Comparison of ENCODE assay signal across 16 cellular contexts in genomic region chr13:75479102-75479501, GRCh38. TPM values are rescaled to one million over a fixed set of nuclear protein-coding genes. Genes with fewer than 3 reads are reported as not detected.
DNase-seq lines count a peak whose midpoint lies in the region; ATAC-seq and TF ChIP-seq lines count a peak whose summit lies in the region.
"Had no signal": no experiment of that assay in that cellular context is flagged by ENCODE, and none has a peak within 500 bp of the region (broad histone marks: within the 10 kb centered on the region; RNA-seq: fewer than 3 reads in every experiment).

No MANE protein-coding gene starts in this region.

- H3K36me3 Mint-ChIP-seq in activated CD4-positive, alpha-beta T cell treated with anti-CD3 and anti-CD28 coated beads for 36 hours (ENCODE audit: low read depth): no peaks in the 10 kb centered on the region
- H3K36me3 Mint-ChIP-seq: activated naive CD4-positive, alpha-beta T cell treated with anti-CD3 and anti-CD28 coated beads, Interleukin-2, amount 10 ng/mL, durations not matched to agents 7 days and 5 days had no signal

- BruUV-seq in PC-3 (replicated peaks; lab: Mats Ljungman, UMichigan): no TSS peak

- H3K4me1 ChIP-seq in BLaER1 (peaks cover 24% of the 10 kb centered on the region), PC-3 (ENCODE audit: insufficient read depth, low read length) (peaks cover 30% of the 10 kb centered on the region), lower lobe of right lung (peaks cover 25% of the 10 kb centered on the region)
- H3K4me1 ChIP-seq: uterus had no signal

- peaks cover 50% of the 10 kb centered on the region for H3K79me2 ChIP-seq in PC-3 (ENCODE audit: low read length)

- H3K4me3 Mint-ChIP-seq in activated CD4-positive, alpha-beta T cell treated with anti-CD3 and anti-CD28 coated beads for 36 hours: no peak overlapping the region
- H3K4me3 Mint-ChIP-seq: activated B cell treated with CpG ODN at 0.5 μM for 24 hours; activated naive CD4-positive, alpha-beta T cell treated with anti-CD3 and anti-CD28 coated beads, Interleukin-2, amount 10 ng/mL, durations not matched to agents 7 days and 5 days had no signal

- H3K4me3 ChIP-seq in BLaER1 (peak overlapping the region; percentile 93), PC-3 (ENCODE audit: low read length) (peak overlapping the region; percentile 77), lower lobe of right lung (peak overlapping the region; percentile 88)

- POLR2A ChIA-PET in PC-3 (lab: Charles Lee; ENCODE audit: unreplicated experiment): interaction anchor here (0.6 kb wide), 1 partner anchor 55 kb away, joined by 3 read pairs; no protein-coding TSS in a partner anchor
- POLR2A ChIA-PET in activated CD4-positive, alpha-beta T cell treated with anti-CD3 and anti-CD28 coated beads for 36 hours (lab: Charles Lee): no interaction called here

- H3K27me3 Mint-ChIP-seq in activated CD4-positive, alpha-beta T cell treated with anti-CD3 and anti-CD28 coated beads for 36 hours: peaks cover 32% of the 10 kb centered on the region

- H3K27ac Mint-ChIP-seq in activated CD4-positive, alpha-beta T cell treated with anti-CD3 and anti-CD28 coated beads for 36 hours: no peak overlapping the region
- H3K27ac Mint-ChIP-seq: activated B cell treated with CpG ODN at 0.5 μM for 24 hours; activated naive CD4-positive, alpha-beta T cell treated with anti-CD3 and anti-CD28 coated beads, Interleukin-2, amount 10 ng/mL, durations not matched to agents 7 days and 5 days; CD14-positive monocyte had no signal

- DNase-seq in DMS79 (lab: John Stamatoyannopoulos, UW) (peak; percentile 74), PC-3 (peak; percentile 65), lower lobe of right lung (no peak), GM20000 (ENCODE audit: low spot score) (no peak)
- no peak for DNase-seq in activated CD4-positive, alpha-beta T cell treated with anti-CD3 and anti-CD28 coated beads for 36 hours
- DNase-seq in stimulated activated CD4-positive, alpha-beta T cell treated with anti-CD3 and anti-CD28 coated beads, Interleukin-2, amount 100 ng/mL, for 24 hours: no peak
- DNase-seq: activated B cell treated with CpG ODN at 0.5 μM for 24 hours; activated naive CD4-positive, alpha-beta T cell treated with anti-CD3 and anti-CD28 coated beads, Interleukin-2, amount 10 ng/mL, durations not matched to agents 7 days and 5 days; central memory CD4-positive, alpha-beta T cell; NCI-H2081 treated with DMSO at 0.1 percent for 48 hours; stimulated activated naive CD4-positive, alpha-beta T cell treated with Interleukin-2 at 50 U/mL for 16 hours; SW 1271; uterus had no signal

- H3K9ac ChIP-seq in BLaER1 (no peak overlapping the region; the same call in 1 of the 2 replicates), PC-3 (ENCODE audit: low read length) (peak overlapping the region; percentile 83)

- CTCF ChIA-PET in PC-3 (lab: Charles Lee): no interaction called here
- CTCF ChIA-PET in activated CD4-positive, alpha-beta T cell treated with anti-CD3 and anti-CD28 coated beads for 36 hours (lab: Charles Lee): interaction anchor here (0.8 to 0.9 kb wide), 2 partner anchors 10 to 54 kb away, joined by 3 read pairs; no protein-coding TSS in a partner anchor

- ATAC-seq in PC-3 (peak; percentile 1; the same call in 1 of the 2 replicates), lower lobe of right lung (no peak), HG02852 (IDR thresholded peaks at IDR 0.05; ENCODE audit: unreplicated experiment) (no peak)
- ATAC-seq in activated CD4-positive, alpha-beta T cell treated with anti-CD3 and anti-CD28 coated beads for 36 hours: no peak

- H3K9me3 ChIP-seq in BLaER1 (peaks cover 10% of the 10 kb centered on the region; the same call in 1 of the 2 replicates), PC-3 (ENCODE audit: low read length) (no peaks in the 10 kb centered on the region), lower lobe of right lung (no peaks in the 10 kb centered on the region)
- H3K9me3 ChIP-seq: uterus had no signal

- intact Hi-C loops in PC-3 (cut with micrococcal nuclease): loop anchor here (2.0 kb wide), 1 partner anchor 22 kb away; no protein-coding TSS in a partner anchor
- intact Hi-C loops in lower lobe of right lung (cut with DNase I): loop anchor here (10.0 kb wide), 1 partner anchor 104 kb away; no protein-coding TSS in a partner anchor
- intact Hi-C loops in activated CD4-positive, alpha-beta T cell treated with anti-CD3 and anti-CD28 coated beads for 36 hours (cut with DNase I, micrococcal nuclease): no loop called here

- TF ChIP-seq CTCF in PC-3 (conservative IDR thresholded peaks at IDR 0.05; ENCODE audit: low read depth, low read length): no peak
- TF ChIP-seq CTCF in lower lobe of right lung (IDR thresholded peaks at IDR 0.05): no peak
- TF ChIP-seq CTCF in GM20000 (IDR thresholded peaks at IDR 0.05; ENCODE audit: extremely low read depth, missing control alignments): no peak

- no peak overlapping the region for H2AFZ ChIP-seq in PC-3 (ENCODE audit: low read length)

- H3K9me3 Mint-ChIP-seq in activated CD4-positive, alpha-beta T cell treated with anti-CD3 and anti-CD28 coated beads for 36 hours (ENCODE audit: low read depth): no peaks in the 10 kb centered on the region
- H3K9me3 Mint-ChIP-seq: activated B cell treated with CpG ODN at 0.5 μM for 24 hours; activated naive CD4-positive, alpha-beta T cell treated with anti-CD3 and anti-CD28 coated beads, Interleukin-2, amount 10 ng/mL, durations not matched to agents 7 days and 5 days had no signal

- peaks cover 7% of the 10 kb centered on the region for H3K4me1 Mint-ChIP-seq in activated CD4-positive, alpha-beta T cell treated with anti-CD3 and anti-CD28 coated beads for 36 hours

- H3K4me2 ChIP-seq in BLaER1: peak overlapping the region; percentile 87
- H3K4me2 ChIP-seq in PC-3 (ENCODE audit: low read length): peak overlapping the region; percentile 93

- no peaks in the 10 kb centered on the region for H3K27me3 ChIP-seq in BLaER1
- H3K27me3 ChIP-seq in PC-3 (ENCODE audit: low read length): no peaks in the 10 kb centered on the region
- H3K27me3 ChIP-seq in lower lobe of right lung (ENCODE audit: low read depth): no peaks in the 10 kb centered on the region
- H3K27me3 ChIP-seq: uterus had no signal

- H3K9me2 ChIP-seq in PC-3 (replicated peaks; ENCODE audit: low read length): no peaks in the 10 kb centered on the region

- no peaks in the 10 kb centered on the region for H3F3A ChIP-seq in PC-3 (ENCODE audit: low read length, unreplicated experiment)

- H3K27ac ChIP-seq in BLaER1 (no peak overlapping the region), PC-3 (ENCODE audit: low read length) (peak overlapping the region; percentile 78), lower lobe of right lung (no peak overlapping the region)
- H3K27ac ChIP-seq: uterus had no signal

- peaks cover 4% of the 10 kb centered on the region; the same call in 1 of the 2 replicates for H3K36me3 ChIP-seq in BLaER1
- no peaks in the 10 kb centered on the region for H3K36me3 ChIP-seq in PC-3 (ENCODE audit: low read depth, low read length)
- no peaks in the 10 kb centered on the region for H3K36me3 ChIP-seq in lower lobe of right lung
- H3K36me3 ChIP-seq: uterus had no signal

- peaks cover 33% of the 10 kb centered on the region for H4K20me1 ChIP-seq in BLaER1
- peaks cover 15% of the 10 kb centered on the region; the same call in 1 of the 2 replicates for H4K20me1 ChIP-seq in PC-3 (ENCODE audit: low read length)

RNA-seq across cellular contexts. Expression of gene TBC1D4, which starts 2.9 kb away (rescaled TPM):
- total RNA-seq in PC-3 (2014; rRNA removed) (15.1 and 22.3 TPM in 2 replicates), lower lobe of right lung (30.4 TPM)
- 10 to 100 TPM; 29.4 to 31.7 TPM for total RNA-seq in activated CD4-positive, alpha-beta T cell treated with anti-CD3 and anti-CD28 coated beads for 36 hours

RNA-seq across cellular contexts. Expression of gene COMMD6, which starts 58.5 kb away (rescaled TPM):
- 37.8 and 46.7 TPM in 2 replicates for total RNA-seq in PC-3 (2014; rRNA removed)
- 136 TPM for total RNA-seq in lower lobe of right lung
- 100 to 1,000 TPM; 103 to 121 TPM for total RNA-seq in activated CD4-positive, alpha-beta T cell treated with anti-CD3 and anti-CD28 coated beads for 36 hours

Comparison
In these comparisons a context has a peak if more than half of its experiments do, and no peak if none do; other contexts are left out.
1. DNase-seq: peak in DMS79 (single experiment) and PC-3 (single experiment); none in lower lobe of right lung (single experiment), activated CD4-positive, alpha-beta T cell treated with anti-CD3 and anti-CD28 coated beads for 36 hours (single experiment), GM20000 (single experiment) and stimulated activated CD4-positive, alpha-beta T cell treated with anti-CD3 and anti-CD28 coated beads, Interleukin-2, amount 100 ng/mL, for 24 hours (0 of 2).
2. intact Hi-C loops: an anchor here in PC-3 (2.0 kb wide) and lower lobe of right lung (10.0 kb wide); none called in activated CD4-positive, alpha-beta T cell treated with anti-CD3 and anti-CD28 coated beads for 36 hours.
3. Peak in every context shown above with its lines, with median percentiles within 50 percentile points of each other: H3K4me3 ChIP-seq.